ENCODE assay signal across 8 cellular contexts in genomic region chrX:40468033-40468979, GRCh38.
DNase-seq lines count a peak whose midpoint lies in the region; ATAC-seq and TF ChIP-seq lines count a peak whose summit lies in the region.

No MANE protein-coding gene starts in this region.

- H3K27ac Mint-ChIP-seq in activated T-cell treated with anti-CD3 and anti-CD28 coated beads, Interleukin-2, amount 50 U/mL, for 24 hours = peak overlapping the region; percentile 16
- peak overlapping the region in 2 of 9 donors; percentile 14 to 69 for H3K27ac Mint-ChIP-seq in naive thymus-derived CD4-positive, alpha-beta T cell

- no peak for TF ChIP-seq POLR2A in erythroblast (IDR thresholded peaks at IDR 0.05; ENCODE audit: low read length)

- peaks cover 50% of the 10 kb centered on the region for H3K27me3 Mint-ChIP-seq in activated T-cell treated with anti-CD3 and anti-CD28 coated beads, Interleukin-2, amount 50 U/mL, for 24 hours
- H3K27me3 Mint-ChIP-seq in naive thymus-derived CD4-positive, alpha-beta T cell = no peaks in the 10 kb centered on the region

- H3K4me1 ChIP-seq in naive thymus-derived CD4-positive, alpha-beta T cell (ENCODE audit: control insufficient read depth in 2 of 2, insufficient read depth in 2 of 2, low read length in 2 of 2) = peaks cover 0 to 13% of the 10 kb centered on the region in 2 donors

- H3K4me3 ChIP-seq in naive thymus-derived CD4-positive, alpha-beta T cell (ENCODE audit: low read length) = no peak overlapping the region

- H3K27me3 ChIP-seq in naive thymus-derived CD4-positive, alpha-beta T cell (ENCODE audit: control insufficient read depth in 2 of 2, insufficient read depth in 2 of 2, low read length in 2 of 2) = no peaks in the 10 kb centered on the region

- no peaks in the 10 kb centered on the region for H3K9me3 ChIP-seq in naive thymus-derived CD4-positive, alpha-beta T cell (ENCODE audit: control insufficient read depth in 2 of 3, low read length in 3 of 3)

- no peaks in the 10 kb centered on the region for H3K36me3 Mint-ChIP-seq in activated T-cell treated with anti-CD3 and anti-CD28 coated beads, Interleukin-2, amount 50 U/mL, for 24 hours (ENCODE audit: low read depth)
- H3K36me3 Mint-ChIP-seq in naive thymus-derived CD4-positive, alpha-beta T cell = no peaks in the 10 kb centered on the region

- no peak overlapping the region for H3K27ac ChIP-seq in naive thymus-derived CD4-positive, alpha-beta T cell (ENCODE audit: low read depth, low read length)

- POLR2A ChIA-PET in naive thymus-derived CD4-positive, alpha-beta T cell (lab: Charles Lee) = interaction anchor here (0.6 kb wide), 1 partner anchor 1474 kb away, joined by 3 read pairs; no protein-coding TSS in a partner anchor

- DNase-seq in activated T-cell treated with anti-CD3 and anti-CD28 coated beads, Interleukin-2, amount 50 U/mL, for 24 hours = no peak
- DNase-seq in activated T-cell treated with anti-CD3 and anti-CD28 coated beads, Interleukin-2, amount 50 U/mL, for 1 hour = no peak
- peak; percentile 83 for DNase-seq in NCI-H2196 treated with DMSO at 0.1 percent for 48 hours (lab: John Stamatoyannopoulos, UW; ENCODE audit: unreplicated experiment)
- peak; percentile 6 to 15 for DNase-seq in activated CD4-positive, alpha-beta T cell treated with anti-CD3 and anti-CD28 coated beads for 4 hours
- peak; percentile 2 to 16 for DNase-seq in erythroblast (lab: John Stamatoyannopoulos, UW)
- peak in 5 of 9 donors; percentile 22 to 40 (median 31) for DNase-seq in naive thymus-derived CD4-positive, alpha-beta T cell

- no peak overlapping the region for H3K4me3 Mint-ChIP-seq in activated T-cell treated with anti-CD3 and anti-CD28 coated beads, Interleukin-2, amount 50 U/mL, for 24 hours
- H3K4me3 Mint-ChIP-seq in naive thymus-derived CD4-positive, alpha-beta T cell = peak overlapping the region in 6 of 10 donors; percentile 8 to 73 (median 38)

- H3K9me3 Mint-ChIP-seq in activated T-cell treated with anti-CD3 and anti-CD28 coated beads, Interleukin-2, amount 50 U/mL, for 24 hours = no peaks in the 10 kb centered on the region
- H3K9me3 Mint-ChIP-seq in naive thymus-derived CD4-positive, alpha-beta T cell = no peaks in the 10 kb centered on the region

- CTCF ChIA-PET in naive thymus-derived CD4-positive, alpha-beta T cell (lab: Charles Lee) = interaction anchor here (0.6 to 0.7 kb wide), 4 partner anchors 123 to 1492 kb away, joined by 3 to 5 read pairs (median 3); no protein-coding TSS in a partner anchor

- H3K4me1 Mint-ChIP-seq in activated T-cell treated with anti-CD3 and anti-CD28 coated beads, Interleukin-2, amount 50 U/mL, for 24 hours (ENCODE audit: low read depth) = peaks cover 31% of the 10 kb centered on the region
- peaks cover 15 to 41% (median 33%) of the 10 kb centered on the region in 7 donors for H3K4me1 Mint-ChIP-seq in naive thymus-derived CD4-positive, alpha-beta T cell

- ATAC-seq in HG02852 (IDR thresholded peaks at IDR 0.05; ENCODE audit: unreplicated experiment) (peak; percentile 69), GM18873 (IDR thresholded peaks at IDR 0.05; ENCODE audit: low FRiP score, unreplicated experiment) (no peak)
- ATAC-seq in naive thymus-derived CD4-positive, alpha-beta T cell = peak; percentile 72

- intact Hi-C loops in naive thymus-derived CD4-positive, alpha-beta T cell (cut with micrococcal nuclease) = loop anchor here (1.0 to 5.0 kb wide), 6 partner anchors 296 to 1206 kb away; partner anchors contain the start of gene BCOR (in 1 of the 2)

- no peaks in the 10 kb centered on the region for H3K36me3 ChIP-seq in naive thymus-derived CD4-positive, alpha-beta T cell (ENCODE audit: control insufficient read depth in 2 of 3, insufficient read depth in 3 of 3, low read length in 3 of 3)

Comparison
In these comparisons a context has a peak if more than half of its experiments do, and no peak if none do; other contexts are left out.
1. DNase-seq: peak in NCI-H2196 treated with DMSO at 0.1 percent for 48 hours (single experiment), activated CD4-positive, alpha-beta T cell treated with anti-CD3 and anti-CD28 coated beads for 4 hours (2 of 2), erythroblast (2 of 2) and naive thymus-derived CD4-positive, alpha-beta T cell (5 of 9); none in activated T-cell treated with anti-CD3 and anti-CD28 coated beads, Interleukin-2, amount 50 U/mL, for 24 hours (single experiment) and activated T-cell treated with anti-CD3 and anti-CD28 coated beads, Interleukin-2, amount 50 U/mL, for 1 hour (single experiment).